ENCODE assay signal across 8 cellular contexts in genomic region chr20:4171538-4172116, GRCh38. TPM values are rescaled to one million over a fixed set of nuclear protein-coding genes. Genes with fewer than 3 reads are reported as not detected.
DNase-seq lines count a peak whose midpoint lies in the region; ATAC-seq and FAIRE-seq lines count a peak whose summit lies in the region.

No MANE protein-coding gene starts in this region.

- FAIRE-seq in RCC 7860 (lab: Jason Lieb, UNC), result no peak

- H3K27ac ChIP-seq in HUES6 (ENCODE audit: low read depth, low read length) (0 out of 2 replicates have a peak overlapping the region, but pooled peaks have one; percentile 35), iPS-20b (ENCODE audit: low read length) (no peak overlapping the region)

- H3K9ac ChIP-seq in HUES6 (ENCODE audit: low read length) (peak overlapping the region; percentile 76), iPS-20b (ENCODE audit: low read depth, low read length) (peak overlapping the region; percentile 74; the same call in 1 of the 2 replicates)

- H3K4me3 ChIP-seq in HUES6 (ENCODE audit: low read depth, low read length), result peak overlapping the region; percentile 62
- peak overlapping the region; percentile 76 for H3K4me3 ChIP-seq in iPS-20b (ENCODE audit: low read length)

- H3K9me3 ChIP-seq in HUES6 (ENCODE audit: control insufficient read depth, insufficient read depth, low read depth, low read length) (no peaks in the 10 kb centered on the region), iPS-20b (ENCODE audit: insufficient read depth, low read depth, low read length) (no peaks in the 10 kb centered on the region)

- peaks cover 45% of the 10 kb centered on the region for H3K4me1 ChIP-seq in HUES6 (ENCODE audit: control insufficient read depth, insufficient read depth, low read length)
- peaks cover 36% of the 10 kb centered on the region for H3K4me1 ChIP-seq in iPS-20b (ENCODE audit: insufficient read depth, low read length)

- no peak for ATAC-seq in activated naive CD4-positive, alpha-beta T cell treated with anti-CD3 and anti-CD28 coated beads, Interleukin-2, amount 50 U/mL, for 72 hours
- ATAC-seq in stimulated activated naive CD8-positive, alpha-beta T cell treated with anti-CD3 and anti-CD28 coated beads, Interleukin-15, amount 100 ng/mL, for 72 hours, result no peak
- ATAC-seq in GM21529 (IDR thresholded peaks at IDR 0.05; ENCODE audit: unreplicated experiment), result no peak

- peaks cover 10% of the 10 kb centered on the region for H3K36me3 ChIP-seq in HUES6 (ENCODE audit: control insufficient read depth, insufficient read depth, low read length)
- H3K36me3 ChIP-seq in iPS-20b (ENCODE audit: insufficient read depth, low read depth, low read length), result no peaks in the 10 kb centered on the region

- H3K36me3 Mint-ChIP-seq in activated naive CD4-positive, alpha-beta T cell treated with anti-CD3 and anti-CD28 coated beads, Interleukin-2, amount 50 U/mL, for 72 hours, result no peaks in the 10 kb centered on the region

- peaks cover 21% of the 10 kb centered on the region for H3K27me3 Mint-ChIP-seq in stimulated activated naive CD8-positive, alpha-beta T cell treated with anti-CD3 and anti-CD28 coated beads, Interleukin-15, amount 100 ng/mL, for 72 hours

- H3K9me3 Mint-ChIP-seq in activated naive CD4-positive, alpha-beta T cell treated with anti-CD3 and anti-CD28 coated beads, Interleukin-2, amount 50 U/mL, for 72 hours, result no peaks in the 10 kb centered on the region
- no peaks in the 10 kb centered on the region for H3K9me3 Mint-ChIP-seq in stimulated activated naive CD8-positive, alpha-beta T cell treated with anti-CD3 and anti-CD28 coated beads, Interleukin-15, amount 100 ng/mL, for 72 hours

- peaks cover 36% of the 10 kb centered on the region for H3K4me1 Mint-ChIP-seq in stimulated activated naive CD8-positive, alpha-beta T cell treated with anti-CD3 and anti-CD28 coated beads, Interleukin-15, amount 100 ng/mL, for 72 hours

- peak overlapping the region; percentile 74 to 75 for H3K4me3 Mint-ChIP-seq in stimulated activated naive CD8-positive, alpha-beta T cell treated with anti-CD3 and anti-CD28 coated beads, Interleukin-15, amount 100 ng/mL, for 72 hours

- H3K27me3 ChIP-seq in HUES6 (ENCODE audit: control insufficient read depth, insufficient read depth, low read length), result no peaks in the 10 kb centered on the region
- H3K27me3 ChIP-seq in iPS-20b (ENCODE audit: insufficient read depth, low read length), result peaks cover 10% of the 10 kb centered on the region

- H3K27ac Mint-ChIP-seq in activated naive CD4-positive, alpha-beta T cell treated with anti-CD3 and anti-CD28 coated beads, Interleukin-2, amount 50 U/mL, for 72 hours, result peak overlapping the region; percentile 20 to 70
- H3K27ac Mint-ChIP-seq in stimulated activated naive CD8-positive, alpha-beta T cell treated with anti-CD3 and anti-CD28 coated beads, Interleukin-15, amount 100 ng/mL, for 72 hours, result peak overlapping the region; percentile 69 to 84

- no peak for DNase-seq in activated naive CD4-positive, alpha-beta T cell treated with anti-CD3 and anti-CD28 coated beads, Interleukin-2, amount 50 U/mL, for 72 hours (ENCODE audit: low spot score in 2 of 2)
- no peak for DNase-seq in stimulated activated naive CD8-positive, alpha-beta T cell treated with anti-CD3 and anti-CD28 coated beads, Interleukin-15, amount 100 ng/mL, for 72 hours
- no peak for DNase-seq in stimulated activated CD4-positive, alpha-beta T cell treated with anti-CD3 and anti-CD28 coated beads, Interleukin-15, amount 100 ng/mL, for 24 hours
- DNase-seq in RCC 7860 (ENCODE audit: low spot score) (no peak), cortex of kidney (lab: John Stamatoyannopoulos, UW) (no peak)

RNA-seq across cellular contexts. Expression of gene SMOX, which starts 23.0 kb away (rescaled TPM):
- 1 to 10 TPM; 1.3 to 2.2 TPM for total RNA-seq in activated naive CD4-positive, alpha-beta T cell treated with anti-CD3 and anti-CD28 coated beads, Interleukin-2, amount 50 U/mL, for 72 hours
